In genomic region chr2:218068721-218069334, GRCh38 we compare ENCODE assay signal across 8 cellular contexts. TPM values are rescaled to one million over a fixed set of nuclear protein-coding genes. Genes with fewer than 3 reads are reported as not detected.
A peak's percentile ranks its signal among the peaks of the same experiment; 100 is the strongest.
DNase-seq lines count a peak whose midpoint lies in the region; ATAC-seq and TF ChIP-seq lines count a peak whose summit lies in the region.
"Not testable (repeated sequence)": the region's sequence is repeated elsewhere in the genome, so short reads cannot be mapped to it uniquely, and the experiment has no call there.

TSS of gene RUFY4 (plus strand) at chr2:218069253. CDS start at chr2:218070606, 1,353 bp downstream.

- H3K4me3 ChIP-seq in right cardiac atrium (ENCODE audit: low read length), result not testable (repeated sequence)
- peak within 1 kb of the TSS; percentile 38 to 42 for H3K4me3 ChIP-seq in vagina

- not testable (repeated sequence) for H3K27me3 Mint-ChIP-seq in T-helper 1 cell treated with Interleukin-12 subunit alpha and Interleukin-12 subunit beta and Interleukin-4 antibody, amounts not matched to agents 30 μg/mL and 1 μg/mL, for 36 hours (ENCODE audit: low read depth)

- intact Hi-C loops in right cardiac atrium (cut with DNase I), result loop anchor here in 3 of 4 donors (2.0 to 10.0 kb wide), 2 partner anchors 284 kb away; no protein-coding TSS in a partner anchor
- intact Hi-C loops in vagina (cut with DNase I), result not testable (repeated sequence)

- not testable (repeated sequence) for H3K27me3 ChIP-seq in right cardiac atrium (ENCODE audit: control insufficient read depth, insufficient read depth); vagina

- ATAC-seq in GM18499 (IDR thresholded peaks at IDR 0.05; ENCODE audit: insufficient read depth, unreplicated experiment) (peak; percentile 53), HG02885 (IDR thresholded peaks at IDR 0.05; ENCODE audit: poor library complexity, unreplicated experiment) (peak; percentile 85), right cardiac atrium (peak; percentile 66 to 73)

- not testable (repeated sequence) for H3K36me3 Mint-ChIP-seq in T-helper 1 cell treated with Interleukin-12 subunit alpha and Interleukin-12 subunit beta and Interleukin-4 antibody, amounts not matched to agents 30 μg/mL and 1 μg/mL, for 36 hours (ENCODE audit: low read depth)

- WGBS in right cardiac atrium, result 4% methylated on average over 15 of the region's 15 CpGs

- peak within 1 kb of the TSS; percentile 26 for H3K27ac Mint-ChIP-seq in T-helper 1 cell treated with Interleukin-12 subunit alpha and Interleukin-12 subunit beta and Interleukin-4 antibody, amounts not matched to agents 30 μg/mL and 1 μg/mL, for 36 hours

- peaks cover 12% of the 10 kb centered on the region for H3K4me1 Mint-ChIP-seq in T-helper 1 cell treated with Interleukin-12 subunit alpha and Interleukin-12 subunit beta and Interleukin-4 antibody, amounts not matched to agents 30 μg/mL and 1 μg/mL, for 36 hours (ENCODE audit: low read depth)

- H3K27ac ChIP-seq in right cardiac atrium (ENCODE audit: low read length); vagina: not testable (repeated sequence)

- peak; percentile 62 to 74 (median 63) for TF ChIP-seq CTCF in vagina (IDR thresholded peaks at IDR 0.05)

- DNase-seq in NCI-H1694 (lab: John Stamatoyannopoulos, UW) (peak; percentile 38), amygdala (lab: John Stamatoyannopoulos, UW) (peak in 45 of 56 donors; percentile 9 to 77 (median 38)), right cardiac atrium (peak; percentile 46 to 79 (median 76)), putamen (ENCODE audit: low spot score) (peak; percentile 42)
- DNase-seq in vagina (ENCODE audit: extremely low spot score in 2 of 2), result not testable (repeated sequence)

- not testable (repeated sequence) for H3K4me1 ChIP-seq in right cardiac atrium (ENCODE audit: control insufficient read depth, insufficient read depth, low read length); vagina

- TF ChIP-seq POLR2A in vagina (IDR thresholded peaks at IDR 0.05), result not testable (repeated sequence)

- not testable (repeated sequence) for H3K9me3 ChIP-seq in right cardiac atrium (ENCODE audit: control insufficient read depth, low read length); vagina

- H3K9me3 Mint-ChIP-seq in T-helper 1 cell treated with Interleukin-12 subunit alpha and Interleukin-12 subunit beta and Interleukin-4 antibody, amounts not matched to agents 30 μg/mL and 1 μg/mL, for 36 hours, result not testable (repeated sequence)

- H3K36me3 ChIP-seq in vagina, result not testable (repeated sequence)

- peak within 1 kb of the TSS; percentile 69 for H3K4me3 Mint-ChIP-seq in T-helper 1 cell treated with Interleukin-12 subunit alpha and Interleukin-12 subunit beta and Interleukin-4 antibody, amounts not matched to agents 30 μg/mL and 1 μg/mL, for 36 hours

RNA-seq across cellular contexts. Expression of gene RUFY4, which starts in this region (rescaled TPM):
- not detected for total RNA-seq in right cardiac atrium
- polyA plus RNA-seq in right cardiac atrium, result not detected
- not detected for total RNA-seq in vagina

Comparison
In these comparisons a context has a peak if more than half of its experiments do, and no peak if none do; other contexts are left out.
1. Peak in DNase-seq and ATAC-seq in right cardiac atrium; RNA of the gene not detected or under 1 TPM.